ENCODE assay signal across 23 cellular contexts in the genomic region with DNA sequence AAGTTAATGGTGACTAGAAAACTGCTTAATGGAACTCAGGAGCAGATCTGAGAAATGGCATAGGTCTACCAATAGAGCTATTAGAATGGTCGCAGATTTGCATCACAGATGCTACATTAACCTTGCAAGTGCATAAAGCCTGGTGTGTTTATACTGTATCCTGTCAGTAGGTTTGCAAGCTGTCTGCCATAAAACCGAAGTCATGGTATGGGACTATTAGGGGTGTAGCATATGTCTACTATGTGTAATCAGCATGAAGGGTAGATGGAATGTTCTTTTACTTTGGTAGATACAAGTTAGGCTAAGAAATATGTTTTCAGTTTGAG.
DNase-seq lines count a peak whose midpoint lies in the region; ATAC-seq, FAIRE-seq and TF ChIP-seq lines count a peak whose summit lies in the region.
"Had no signal": no experiment of that assay in that cellular context is flagged by ENCODE, and none has a peak within 500 bp of the region (broad histone marks: within the 10 kb centered on the region; RNA-seq: fewer than 3 reads in every experiment).

No MANE protein-coding gene starts in this region.

- ATAC-seq in GM18505 (IDR thresholded peaks at IDR 0.05; ENCODE audit: unreplicated experiment) (peak; percentile 41), GM23338 (peak; percentile 29; the same call in 2 of the 3 replicates), HG03439 (IDR thresholded peaks at IDR 0.05; ENCODE audit: unreplicated experiment) (peak; percentile 47)
- ATAC-seq: K562, Panc1 had no signal

- intact Hi-C loops in activated CD4-positive, alpha-beta memory T cell treated with anti-CD3 and anti-CD28 coated beads for 36 hours (cut with micrococcal nuclease), result no loop called here

- H3K27ac ChIP-seq in GM23338 (ENCODE audit: low read depth), result no peak overlapping the region
- H3K27ac ChIP-seq in neural progenitor cell, result no peak overlapping the region
- H3K27ac ChIP-seq in osteoblast (ENCODE audit: low read depth, low read length), result no peak overlapping the region

- H3K36me3 Mint-ChIP-seq in GM23338 (ENCODE audit: low read depth) (no peaks in the 10 kb centered on the region), neural progenitor cell (no peaks in the 10 kb centered on the region)
- H3K36me3 Mint-ChIP-seq in activated CD4-positive, alpha-beta memory T cell treated with anti-CD3 and anti-CD28 coated beads for 36 hours, result no peaks in the 10 kb centered on the region
- H3K36me3 Mint-ChIP-seq: CD4-positive, CD25-positive, alpha-beta regulatory T cell had no signal

- H3F3A ChIP-seq in GM23338 (replicated peaks; ENCODE audit: low read depth) (no peaks in the 10 kb centered on the region), neural progenitor cell (ENCODE audit: low read depth) (peaks cover 12% of the 10 kb centered on the region)

- H3K9me3 Mint-ChIP-seq in GM23338 (no peaks in the 10 kb centered on the region; the same call in 2 of the 3 replicates), neural progenitor cell (no peaks in the 10 kb centered on the region)
- no peaks in the 10 kb centered on the region for H3K9me3 Mint-ChIP-seq in activated CD4-positive, alpha-beta memory T cell treated with anti-CD3 and anti-CD28 coated beads for 36 hours
- H3K9me3 Mint-ChIP-seq: H9 had no signal

- H3K79me2 ChIP-seq in GM23338 (replicated peaks; ENCODE audit: insufficient read depth) (no peaks in the 10 kb centered on the region), neural progenitor cell (ENCODE audit: low read depth) (no peaks in the 10 kb centered on the region), osteoblast (ENCODE audit: insufficient read depth, low read length) (no peaks in the 10 kb centered on the region)

- no peak overlapping the region for H3K4me3 ChIP-seq in GM23338
- H3K4me3 ChIP-seq in neural progenitor cell, result no peak overlapping the region
- H3K4me3 ChIP-seq in osteoblast (ENCODE audit: insufficient read depth, low read length), result no peak overlapping the region
- H3K4me3 ChIP-seq: K562 had no signal

- H3K27me3 Mint-ChIP-seq in GM23338 (ENCODE audit: insufficient read depth, low read depth, poor library complexity) (no peaks in the 10 kb centered on the region), neural progenitor cell (ENCODE audit: insufficient read depth, low read depth) (peaks cover 10% of the 10 kb centered on the region)
- H3K27me3 Mint-ChIP-seq in activated CD4-positive, alpha-beta memory T cell treated with anti-CD3 and anti-CD28 coated beads for 36 hours, result no peaks in the 10 kb centered on the region
- H3K27me3 Mint-ChIP-seq: B cell; CD4-positive, CD25-positive, alpha-beta regulatory T cell had no signal

- TF ChIP-seq CTCF in GM23338 (conservative IDR thresholded peaks at IDR 0.05; ENCODE audit: low read depth in 2 of 2), result no peak
- TF ChIP-seq CTCF in neural progenitor cell (IDR thresholded peaks at IDR 0.05), result no peak
- no peak for TF ChIP-seq CTCF in osteoblast (IDR thresholded peaks at IDR 0.05; ENCODE audit: extremely low read depth, low read depth, low read length)

- H2AFZ ChIP-seq in GM23338 (no peak overlapping the region), neural progenitor cell (replicated peaks) (no peak overlapping the region), osteoblast (ENCODE audit: low read length) (no peak overlapping the region)

- DNase-seq in GM23338 (ENCODE audit: low spot score) (no peak), neural progenitor cell (ENCODE audit: low spot score) (no peak), RCC 7860 (ENCODE audit: low spot score) (no peak), osteoblast (ENCODE audit: insufficient read length, low spot score, missing footprints) (no peak)
- DNase-seq in activated CD4-positive, alpha-beta memory T cell treated with anti-CD3 and anti-CD28 coated beads for 36 hours, result no peak
- DNase-seq: ACHN; Caco-2; CD4-positive, CD25-positive, alpha-beta regulatory T cell; H9; NCI-H2029; NCI-H2171; NCI-H446; NCI-H774; Right ventricle myocardium superior; SK-N-SH; T-helper 1 cell; T1000 had no signal

- TF ChIP-seq POLR2A in GM18505 (IDR thresholded peaks at IDR 0.05; ENCODE audit: borderline replicate concordance, extremely low read depth, insufficient read depth, insufficient read length), result no peak

- POLR2A ChIA-PET in activated CD4-positive, alpha-beta memory T cell treated with anti-CD3 and anti-CD28 coated beads for 36 hours (lab: Charles Lee), result no interaction called here

- no peaks in the 10 kb centered on the region for H3K9me2 ChIP-seq in GM23338 (ENCODE audit: insufficient read depth)
- H3K9me2 ChIP-seq: SK-N-SH had no signal

- H3K4me1 ChIP-seq in GM23338 (ENCODE audit: insufficient read depth) (peaks cover 20% of the 10 kb centered on the region), neural progenitor cell (peaks cover 19% of the 10 kb centered on the region), osteoblast (ENCODE audit: insufficient read depth, low read length) (no peaks in the 10 kb centered on the region)
- H3K4me1 ChIP-seq: Caco-2 had no signal

- H3K9ac ChIP-seq in neural progenitor cell, result no peak overlapping the region
- H3K9ac ChIP-seq: SK-N-SH had no signal

- H3K9me3 ChIP-seq in neural progenitor cell (ENCODE audit: low read depth) (no peaks in the 10 kb centered on the region), osteoblast (ENCODE audit: low read depth, low read length) (no peaks in the 10 kb centered on the region)
- H3K9me3 ChIP-seq: Caco-2, SK-N-SH had no signal

- no peaks in the 10 kb centered on the region for H4K20me1 ChIP-seq in GM23338 (replicated peaks; ENCODE audit: insufficient read depth)
- H4K20me1 ChIP-seq in neural progenitor cell (ENCODE audit: low read depth), result no peaks in the 10 kb centered on the region
- H4K20me1 ChIP-seq in osteoblast (ENCODE audit: insufficient read depth, low read length), result no peaks in the 10 kb centered on the region

- H3K27ac Mint-ChIP-seq in GM23338 (no peak overlapping the region), neural progenitor cell (no peak overlapping the region)
- no peak overlapping the region for H3K27ac Mint-ChIP-seq in activated CD4-positive, alpha-beta memory T cell treated with anti-CD3 and anti-CD28 coated beads for 36 hours
- H3K27ac Mint-ChIP-seq: B cell; CD4-positive, CD25-positive, alpha-beta regulatory T cell had no signal

- H3K4me1 Mint-ChIP-seq in GM23338, result peaks cover 26% of the 10 kb centered on the region
- peaks cover 30% of the 10 kb centered on the region for H3K4me1 Mint-ChIP-seq in neural progenitor cell
- H3K4me1 Mint-ChIP-seq in activated CD4-positive, alpha-beta memory T cell treated with anti-CD3 and anti-CD28 coated beads for 36 hours (ENCODE audit: low read depth), result no peaks in the 10 kb centered on the region
- H3K4me1 Mint-ChIP-seq: B cell; CD4-positive, CD25-positive, alpha-beta regulatory T cell had no signal

- no peak for FAIRE-seq in RCC 7860 (lab: Jason Lieb, UNC)
- FAIRE-seq: GM18507, K562 had no signal

- no peaks in the 10 kb centered on the region for H3K36me3 ChIP-seq in GM23338 (ENCODE audit: insufficient read depth)
- no peaks in the 10 kb centered on the region for H3K36me3 ChIP-seq in neural progenitor cell
- H3K36me3 ChIP-seq in osteoblast (ENCODE audit: insufficient read depth, low read length), result no peaks in the 10 kb centered on the region

- CTCF ChIA-PET in activated CD4-positive, alpha-beta memory T cell treated with anti-CD3 and anti-CD28 coated beads for 36 hours (lab: Charles Lee), result no interaction called here

- H3K27me3 ChIP-seq in GM23338 (ENCODE audit: insufficient read depth) (no peaks in the 10 kb centered on the region), neural progenitor cell (no peaks in the 10 kb centered on the region), osteoblast (ENCODE audit: insufficient read depth, low read length) (no peaks in the 10 kb centered on the region)

- H3K4me3 Mint-ChIP-seq in GM23338 (no peak overlapping the region), neural progenitor cell (no peak overlapping the region)
- H3K4me3 Mint-ChIP-seq in activated CD4-positive, alpha-beta memory T cell treated with anti-CD3 and anti-CD28 coated beads for 36 hours, result no peak overlapping the region
- H3K4me3 Mint-ChIP-seq: B cell; CD4-positive, CD25-positive, alpha-beta regulatory T cell; H9 had no signal

- H3K4me2 ChIP-seq in GM23338 (no peak overlapping the region), neural progenitor cell (peak overlapping the region; percentile 66), osteoblast (ENCODE audit: insufficient read depth, low read length) (no peak overlapping the region)
- H3K4me2 ChIP-seq: SK-N-SH had no signal

TF ChIP-seq in GM23338, 12 proteins besides CTCF, POLR2A, EP300 and RAD21:
- TF ChIP-seq, protein P1, sequence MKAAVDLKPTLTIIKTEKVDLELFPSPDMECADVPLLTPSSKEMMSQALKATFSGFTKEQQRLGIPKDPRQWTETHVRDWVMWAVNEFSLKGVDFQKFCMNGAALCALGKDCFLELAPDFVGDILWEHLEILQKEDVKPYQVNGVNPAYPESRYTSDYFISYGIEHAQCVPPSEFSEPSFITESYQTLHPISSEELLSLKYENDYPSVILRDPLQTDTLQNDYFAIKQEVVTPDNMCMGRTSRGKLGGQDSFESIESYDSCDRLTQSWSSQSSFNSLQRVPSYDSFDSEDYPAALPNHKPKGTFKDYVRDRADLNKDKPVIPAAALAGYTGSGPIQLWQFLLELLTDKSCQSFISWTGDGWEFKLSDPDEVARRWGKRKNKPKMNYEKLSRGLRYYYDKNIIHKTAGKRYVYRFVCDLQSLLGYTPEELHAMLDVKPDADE (IDR thresholded peaks at IDR 0.05), result no peak
- TF ChIP-seq CREB1 (CRISPR knock-in tag; IDR thresholded peaks at IDR 0.05; ENCODE audit: low read depth) (no peak), EZH2 (IDR thresholded peaks at IDR 0.05; ENCODE audit: low read depth, unreplicated experiment) (no peak)
